Comparison of ENCODE assay signal across 1 cellular context in the genomic region with DNA sequence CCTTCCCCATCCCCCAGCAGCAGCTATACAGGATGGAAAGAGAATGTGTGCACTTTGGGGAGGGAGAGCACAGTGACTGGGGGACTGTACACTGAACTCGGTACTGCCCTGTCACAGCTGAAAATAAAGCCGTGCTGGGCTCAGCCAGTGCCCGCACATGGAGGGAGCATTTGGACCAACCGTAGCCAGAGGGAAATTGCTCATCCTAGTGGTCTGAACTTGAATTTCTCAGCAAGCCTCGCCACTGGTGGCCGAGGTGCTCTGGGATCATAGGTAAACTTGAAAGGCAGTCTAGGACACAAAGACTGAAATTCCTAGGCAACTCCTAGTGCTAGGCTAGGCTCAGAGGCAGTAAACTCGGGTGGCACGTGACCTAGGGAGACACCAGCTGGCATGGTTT.
TF ChIP-seq lines count a peak whose summit lies in the region.

No MANE protein-coding gene starts in this region.

TF ChIP-seq in WTC11, 78 proteins besides CTCF, POLR2A, EP300 and RAD21 (continued from another document):
- TF ChIP-seq, protein P1, sequence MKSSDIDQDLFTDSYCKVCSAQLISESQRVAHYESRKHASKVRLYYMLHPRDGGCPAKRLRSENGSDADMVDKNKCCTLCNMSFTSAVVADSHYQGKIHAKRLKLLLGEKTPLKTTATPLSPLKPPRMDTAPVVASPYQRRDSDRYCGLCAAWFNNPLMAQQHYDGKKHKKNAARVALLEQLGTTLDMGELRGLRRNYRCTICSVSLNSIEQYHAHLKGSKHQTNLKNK (CRISPR knock-in tag; IDR thresholded peaks at IDR 0.05): no peak
- TF ChIP-seq FOXK1 (CRISPR knock-in tag; IDR thresholded peaks at IDR 0.05) (no peak), TP53 (CRISPR knock-in tag; IDR thresholded peaks at IDR 0.05) (no peak)
- TF ChIP-seq, protein P2, sequence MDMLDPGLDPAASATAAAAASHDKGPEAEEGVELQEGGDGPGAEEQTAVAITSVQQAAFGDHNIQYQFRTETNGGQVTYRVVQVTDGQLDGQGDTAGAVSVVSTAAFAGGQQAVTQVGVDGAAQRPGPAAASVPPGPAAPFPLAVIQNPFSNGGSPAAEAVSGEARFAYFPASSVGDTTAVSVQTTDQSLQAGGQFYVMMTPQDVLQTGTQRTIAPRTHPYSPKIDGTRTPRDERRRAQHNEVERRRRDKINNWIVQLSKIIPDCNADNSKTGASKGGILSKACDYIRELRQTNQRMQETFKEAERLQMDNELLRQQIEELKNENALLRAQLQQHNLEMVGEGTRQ (CRISPR knock-in tag; IDR thresholded peaks at IDR 0.05): no peak
